1 cellular context compared by ENCODE assay signal in genomic region chr4:31108762-31109161, GRCh38.
TF ChIP-seq lines count a peak whose summit lies in the region.

No MANE protein-coding gene starts in this region.

TF ChIP-seq in WTC11, 78 proteins besides CTCF, POLR2A, EP300 and RAD21 (continued from another document):
- no peak for TF ChIP-seq ZNF425 (CRISPR knock-in tag; conservative IDR thresholded peaks at IDR 0.05)
- TF ChIP-seq, protein P1, sequence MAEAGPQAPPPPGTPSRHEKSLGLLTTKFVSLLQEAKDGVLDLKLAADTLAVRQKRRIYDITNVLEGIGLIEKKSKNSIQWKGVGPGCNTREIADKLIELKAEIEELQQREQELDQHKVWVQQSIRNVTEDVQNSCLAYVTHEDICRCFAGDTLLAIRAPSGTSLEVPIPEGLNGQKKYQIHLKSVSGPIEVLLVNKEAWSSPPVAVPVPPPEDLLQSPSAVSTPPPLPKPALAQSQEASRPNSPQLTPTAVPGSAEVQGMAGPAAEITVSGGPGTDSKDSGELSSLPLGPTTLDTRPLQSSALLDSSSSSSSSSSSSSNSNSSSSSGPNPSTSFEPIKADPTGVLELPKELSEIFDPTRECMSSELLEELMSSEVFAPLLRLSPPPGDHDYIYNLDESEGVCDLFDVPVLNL (CRISPR knock-in tag; IDR thresholded peaks at IDR 0.05; ENCODE audit: borderline replicate concordance, low read depth) = no peak
TF ChIP-seq in WTC11: peak in this region for 0.
